In the genomic region with DNA sequence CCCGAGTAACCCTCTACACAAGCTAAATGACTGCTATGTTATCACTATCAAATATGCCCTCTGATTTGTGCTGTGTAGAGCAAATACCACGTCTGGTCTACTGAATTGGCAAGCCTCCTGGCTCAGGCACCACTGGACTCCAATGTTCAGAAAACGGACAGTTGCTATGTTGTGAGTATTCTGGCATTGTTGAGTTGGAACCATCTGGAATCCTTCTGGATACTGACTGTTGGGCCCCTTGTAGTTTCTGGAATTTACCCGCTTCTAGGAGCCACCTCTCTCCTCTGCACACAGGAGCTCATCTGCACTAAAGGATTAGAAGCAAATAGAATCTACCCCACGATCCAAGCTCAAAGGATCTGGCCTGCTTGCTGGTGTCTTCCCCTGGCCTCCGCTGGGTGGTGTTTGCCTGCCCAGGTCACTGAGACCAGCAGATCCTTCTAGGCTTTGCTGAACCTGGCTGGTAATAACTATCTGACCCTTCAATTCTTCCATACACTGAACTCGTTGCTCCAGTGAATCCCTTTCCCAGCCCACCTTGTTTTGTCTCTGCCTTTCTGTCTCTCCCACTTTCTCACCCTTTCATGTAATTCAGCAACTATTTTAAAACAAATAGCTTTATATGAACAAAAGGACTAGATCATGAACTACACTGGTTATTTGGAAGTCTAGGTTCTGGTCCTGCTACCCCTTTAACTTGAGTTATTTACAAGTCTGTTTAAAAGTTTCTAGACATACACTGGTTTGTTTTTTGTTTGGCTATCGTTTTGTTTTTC, we compare ENCODE assay signal across 1 cellular context.
TF ChIP-seq lines count a peak whose summit lies in the region.

No MANE protein-coding gene starts in this region.

TF ChIP-seq in SK-N-SH, 30 proteins besides CTCF, POLR2A, EP300 and RAD21 (continued from another document):
- no peak for TF ChIP-seq CHD2 (IDR thresholded peaks at IDR 0.05; ENCODE audit: low read length, partially characterized antibody)
TF ChIP-seq in SK-N-SH: peak in this region for 0.
